In genomic region chr5:181173420-181174342, GRCh38 we compare ENCODE assay signal across 1 cellular context.
A peak's percentile ranks its signal among the peaks of the same experiment; 100 is the strongest.
TF ChIP-seq lines count a peak whose summit lies in the region.

No MANE protein-coding gene starts in this region.

TF ChIP-seq in HEK293, 187 proteins besides CTCF, POLR2A, EP300 and RAD21 (continued from another document and continues in another):
- TF ChIP-seq, protein P1, sequence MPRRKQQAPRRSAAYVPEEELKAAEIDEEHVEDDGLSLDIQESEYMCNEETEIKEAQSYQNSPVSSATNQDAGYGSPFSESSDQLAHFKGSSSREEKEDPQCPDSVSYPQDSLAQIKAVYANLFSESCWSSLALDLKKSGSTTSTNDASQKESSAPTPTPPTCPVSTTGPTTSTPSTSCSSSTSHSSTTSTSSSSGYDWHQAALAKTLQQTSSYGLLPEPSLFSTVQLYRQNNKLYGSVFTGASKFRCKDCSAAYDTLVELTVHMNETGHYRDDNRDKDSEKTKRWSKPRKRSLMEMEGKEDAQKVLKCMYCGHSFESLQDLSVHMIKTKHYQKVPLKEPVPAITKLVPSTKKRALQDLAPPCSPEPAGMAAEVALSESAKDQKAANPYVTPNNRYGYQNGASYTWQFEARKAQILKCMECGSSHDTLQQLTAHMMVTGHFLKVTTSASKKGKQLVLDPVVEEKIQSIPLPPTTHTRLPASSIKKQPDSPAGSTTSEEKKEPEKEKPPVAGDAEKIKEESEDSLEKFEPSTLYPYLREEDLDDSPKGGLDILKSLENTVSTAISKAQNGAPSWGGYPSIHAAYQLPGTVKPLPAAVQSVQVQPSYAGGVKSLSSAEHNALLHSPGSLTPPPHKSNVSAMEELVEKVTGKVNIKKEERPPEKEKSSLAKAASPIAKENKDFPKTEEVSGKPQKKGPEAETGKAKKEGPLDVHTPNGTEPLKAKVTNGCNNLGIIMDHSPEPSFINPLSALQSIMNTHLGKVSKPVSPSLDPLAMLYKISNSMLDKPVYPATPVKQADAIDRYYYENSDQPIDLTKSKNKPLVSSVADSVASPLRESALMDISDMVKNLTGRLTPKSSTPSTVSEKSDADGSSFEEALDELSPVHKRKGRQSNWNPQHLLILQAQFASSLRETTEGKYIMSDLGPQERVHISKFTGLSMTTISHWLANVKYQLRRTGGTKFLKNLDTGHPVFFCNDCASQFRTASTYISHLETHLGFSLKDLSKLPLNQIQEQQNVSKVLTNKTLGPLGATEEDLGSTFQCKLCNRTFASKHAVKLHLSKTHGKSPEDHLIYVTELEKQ (tag by site-specific recombination; IDR thresholded peaks at IDR 0.05; ENCODE audit: borderline replicate concordance): no peak; the same call in 1 of the 2 replicates
- TF ChIP-seq SETDB1 (IDR thresholded peaks at IDR 0.05; ENCODE audit: insufficient read length, low read length): no peak
- TF ChIP-seq ZNF184 (tag by site-specific recombination; IDR thresholded peaks at IDR 0.05): peak; percentile 93
- TF ChIP-seq REPIN1 (tag by site-specific recombination; IDR thresholded peaks at IDR 0.05; ENCODE audit: low read depth): peak; percentile 81; the same call in 1 of the 2 replicates
- TF ChIP-seq ZBTB17 (tag by site-specific recombination; IDR thresholded peaks at IDR 0.05): peak; percentile 93
- TF ChIP-seq ZNF362 (tag by site-specific recombination; IDR thresholded peaks at IDR 0.05): peak; percentile 93
- TF ChIP-seq ZNF2 (tag by site-specific recombination; IDR thresholded peaks at IDR 0.05): peak; percentile 98
- TF ChIP-seq IKZF3 (tag by site-specific recombination; IDR thresholded peaks at IDR 0.05): peak; percentile 99
- TF ChIP-seq ZNF112 (tag by site-specific recombination; IDR thresholded peaks at IDR 0.05): no peak
- TF ChIP-seq ZNF114 (tag by site-specific recombination; IDR thresholded peaks at IDR 0.05): no peak
- peak; percentile 84 for TF ChIP-seq ZNF394 (tag by site-specific recombination; IDR thresholded peaks at IDR 0.05; ENCODE audit: borderline replicate concordance)
- TF ChIP-seq ZNF571 (tag by site-specific recombination; IDR thresholded peaks at IDR 0.05): no peak
- no peak for TF ChIP-seq ZNF707 (tag by site-specific recombination; IDR thresholded peaks at IDR 0.05)
- peak; percentile 86 for TF ChIP-seq ZXDB (tag by site-specific recombination; IDR thresholded peaks at IDR 0.05)
- no peak; the same call in 1 of the 2 replicates for TF ChIP-seq ZNF792 (tag by site-specific recombination; IDR thresholded peaks at IDR 0.05)
- TF ChIP-seq YY1 (tag by site-specific recombination; IDR thresholded peaks at IDR 0.05): no peak; the same call in none of the 2 replicates
- TF ChIP-seq ZNF549 (tag by site-specific recombination; IDR thresholded peaks at IDR 0.05): peak; percentile 82
- TF ChIP-seq GLIS1 (tag by site-specific recombination; IDR thresholded peaks at IDR 0.05): peak; percentile 98
- peak; percentile 44; the same call in 1 of the 2 replicates for TF ChIP-seq ZBTB1 (tag by site-specific recombination; IDR thresholded peaks at IDR 0.05)
- no peak for TF ChIP-seq MEIS1 (CRISPR knock-in tag; IDR thresholded peaks at IDR 0.05; ENCODE audit: borderline replicate concordance)
- peak; percentile 60 for TF ChIP-seq ZBTB6 (tag by site-specific recombination; IDR thresholded peaks at IDR 0.05)
- peak; percentile 34; the same call in 1 of the 2 replicates for TF ChIP-seq ZNF37A (tag by site-specific recombination; IDR thresholded peaks at IDR 0.05)
- no peak; the same call in none of the 2 replicates for TF ChIP-seq ZNF76 (tag by site-specific recombination; IDR thresholded peaks at IDR 0.05; ENCODE audit: borderline replicate concordance, low read depth)
- 0 out of 2 replicates have a peak, but pooled peaks have one; percentile 17 for TF ChIP-seq ZSCAN16 (tag by site-specific recombination; IDR thresholded peaks at IDR 0.05)
- no peak for TF ChIP-seq ZNF670 (tag by site-specific recombination; IDR thresholded peaks at IDR 0.05; ENCODE audit: low read depth)
- peak; percentile 74; the same call in 1 of the 2 replicates for TF ChIP-seq ZNF214 (tag by site-specific recombination; IDR thresholded peaks at IDR 0.05; ENCODE audit: borderline replicate concordance)
- TF ChIP-seq, protein P2, sequence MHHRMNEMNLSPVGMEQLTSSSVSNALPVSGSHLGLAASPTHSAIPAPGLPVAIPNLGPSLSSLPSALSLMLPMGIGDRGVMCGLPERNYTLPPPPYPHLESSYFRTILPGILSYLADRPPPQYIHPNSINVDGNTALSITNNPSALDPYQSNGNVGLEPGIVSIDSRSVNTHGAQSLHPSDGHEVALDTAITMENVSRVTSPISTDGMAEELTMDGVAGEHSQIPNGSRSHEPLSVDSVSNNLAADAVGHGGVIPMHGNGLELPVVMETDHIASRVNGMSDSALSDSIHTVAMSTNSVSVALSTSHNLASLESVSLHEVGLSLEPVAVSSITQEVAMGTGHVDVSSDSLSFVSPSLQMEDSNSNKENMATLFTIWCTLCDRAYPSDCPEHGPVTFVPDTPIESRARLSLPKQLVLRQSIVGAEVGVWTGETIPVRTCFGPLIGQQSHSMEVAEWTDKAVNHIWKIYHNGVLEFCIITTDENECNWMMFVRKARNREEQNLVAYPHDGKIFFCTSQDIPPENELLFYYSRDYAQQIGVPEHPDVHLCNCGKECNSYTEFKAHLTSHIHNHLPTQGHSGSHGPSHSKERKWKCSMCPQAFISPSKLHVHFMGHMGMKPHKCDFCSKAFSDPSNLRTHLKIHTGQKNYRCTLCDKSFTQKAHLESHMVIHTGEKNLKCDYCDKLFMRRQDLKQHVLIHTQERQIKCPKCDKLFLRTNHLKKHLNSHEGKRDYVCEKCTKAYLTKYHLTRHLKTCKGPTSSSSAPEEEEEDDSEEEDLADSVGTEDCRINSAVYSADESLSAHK (tag by site-specific recombination; IDR thresholded peaks at IDR 0.05): peak; percentile 48; the same call in 1 of the 2 replicates
- peak; percentile 61 for TF ChIP-seq KLF1 (tag by site-specific recombination; IDR thresholded peaks at IDR 0.05)
- TF ChIP-seq SCRT2 (tag by site-specific recombination; IDR thresholded peaks at IDR 0.05): peak; percentile 8
- no peak for TF ChIP-seq ZNF768 (tag by site-specific recombination; IDR thresholded peaks at IDR 0.05)
- no peak; the same call in 1 of the 2 replicates for TF ChIP-seq WT1 (tag by site-specific recombination; IDR thresholded peaks at IDR 0.05)
- peak; percentile 95; the same call in 1 of the 2 replicates for TF ChIP-seq ZNF501 (tag by site-specific recombination; IDR thresholded peaks at IDR 0.05)
- TF ChIP-seq REST (tag by site-specific recombination; IDR thresholded peaks at IDR 0.05): peak; percentile 86; the same call in 1 of the 2 replicates
- no peak for TF ChIP-seq BCL6B (tag by site-specific recombination; IDR thresholded peaks at IDR 0.05)
- TF ChIP-seq ZNF449 (tag by site-specific recombination; IDR thresholded peaks at IDR 0.05): peak; percentile 54; the same call in 1 of the 2 replicates
- peak; percentile 82 for TF ChIP-seq ZBTB21 (tag by site-specific recombination; IDR thresholded peaks at IDR 0.05)
- TF ChIP-seq ZNF19 (tag by site-specific recombination; IDR thresholded peaks at IDR 0.05; ENCODE audit: low read depth): no peak
- TF ChIP-seq YY2 (tag by site-specific recombination; IDR thresholded peaks at IDR 0.05): no peak
- TF ChIP-seq ZNF266 (tag by site-specific recombination; IDR thresholded peaks at IDR 0.05; ENCODE audit: low read depth): no peak
- TF ChIP-seq ZNF398 (tag by site-specific recombination; IDR thresholded peaks at IDR 0.05): peak; percentile 46; the same call in 1 of the 2 replicates
- TF ChIP-seq ZNF626 (tag by site-specific recombination; IDR thresholded peaks at IDR 0.05): no peak; the same call in 1 of the 2 replicates
- TF ChIP-seq ZNF221 (tag by site-specific recombination; IDR thresholded peaks at IDR 0.05; ENCODE audit: borderline replicate concordance): peak; percentile 29; the same call in 1 of the 2 replicates
- no peak for TF ChIP-seq ELK4 (IDR thresholded peaks at IDR 0.05; ENCODE audit: borderline replicate concordance, low read depth, low read length)
- TF ChIP-seq ZNF510 (tag by site-specific recombination; IDR thresholded peaks at IDR 0.05; ENCODE audit: insufficient replicate concordance): peak; percentile 86
- TF ChIP-seq EGR2 (tag by site-specific recombination; IDR thresholded peaks at IDR 0.05; ENCODE audit: low read depth): no peak
